In genomic region chr2:10125842-10126596, GRCh38 we compare ENCODE assay signal across 12 cellular contexts. TPM values are rescaled to one million over a fixed set of nuclear protein-coding genes. Genes with fewer than 3 reads are reported as not detected.
DNase-seq lines count a peak whose midpoint lies in the region; ATAC-seq, FAIRE-seq and TF ChIP-seq lines count a peak whose summit lies in the region.
"Had no signal": no experiment of that assay in that cellular context is flagged by ENCODE, and none has a peak within 500 bp of the region (broad histone marks: within the 10 kb centered on the region; RNA-seq: fewer than 3 reads in every experiment).

No MANE protein-coding gene starts in this region.

- H2AFZ ChIP-seq in mesenchymal stem cell (ENCODE audit: low read depth, low read length) = no peak overlapping the region
- H2AFZ ChIP-seq: PC-9 had no signal

- no peak overlapping the region for H3K4me3 ChIP-seq in BLaER1
- no peak overlapping the region for H3K4me3 ChIP-seq in mesenchymal stem cell (ENCODE audit: insufficient read depth in 1 of 2, low read depth in 1 of 2, low read length in 2 of 2)
- H3K4me3 ChIP-seq: dorsolateral prefrontal cortex, PC-9 had no signal

- H3K27ac ChIP-seq in BLaER1 (no peak overlapping the region), mesenchymal stem cell (ENCODE audit: low read length, poor library complexity, severe bottlenecking) (no peak overlapping the region)
- H3K27ac ChIP-seq: dorsolateral prefrontal cortex, PC-9 had no signal

- H3K18ac ChIP-seq in mesenchymal stem cell (ENCODE audit: low read depth in 1 of 2, low read length in 2 of 2) = no peak overlapping the region

- H3K4me1 ChIP-seq in BLaER1 (peaks cover 79% of the 10 kb centered on the region), mesenchymal stem cell (ENCODE audit: control insufficient read depth, insufficient read depth, low read depth, low read length) (peaks cover 21% of the 10 kb centered on the region)

- peak overlapping the region in 1 of 2 experiments; percentile 31 for H3K23ac ChIP-seq in mesenchymal stem cell (ENCODE audit: low read length in 2 of 2)

- peaks cover 30% of the 10 kb centered on the region for H3K4me1 Mint-ChIP-seq in T-helper 17 cell

- H4K91ac ChIP-seq in mesenchymal stem cell (ENCODE audit: low read length) = peak overlapping the region; percentile 46

- peaks cover 2% of the 10 kb centered on the region for H3K36me3 Mint-ChIP-seq in T-helper 17 cell (ENCODE audit: low read depth)

- DNase-seq in GM12892 (ENCODE audit: insufficient read length) = no peak
- DNase-seq in T-helper 17 cell = no peak
- DNase-seq in mesenchymal stem cell = no peak
- DNase-seq in HT-29 (ENCODE audit: low spot score) = no peak
- DNase-seq in HTR-8/SVneo (ENCODE audit: insufficient read length, low spot score) = no peak
- DNase-seq in NOMO-1 treated with DMSO at 0.1 percent for 48 hours (lab: John Stamatoyannopoulos, UW; ENCODE audit: unreplicated experiment) = no peak
- DNase-seq: anterior cingulate cortex, NCI-H345, PC-9 had no signal

- H3K4me3 Mint-ChIP-seq in T-helper 17 cell = no peak overlapping the region

- H3K9me3 ChIP-seq in BLaER1 (no peaks in the 10 kb centered on the region), T-helper 17 cell (ENCODE audit: control insufficient read depth, low read length, poor library complexity, severe bottlenecking) (no peaks in the 10 kb centered on the region), mesenchymal stem cell (ENCODE audit: control insufficient read depth, low read length) (no peaks in the 10 kb centered on the region)

- H3K36me3 ChIP-seq in BLaER1 = peaks cover 64% of the 10 kb centered on the region
- peaks cover 2 to 17% of the 10 kb centered on the region in 2 experiments for H3K36me3 ChIP-seq in mesenchymal stem cell (ENCODE audit: control insufficient read depth in 1 of 2, insufficient read depth in 2 of 2, low read depth in 1 of 2, low read length in 2 of 2)

- no peak for FAIRE-seq in GM12892 (lab: Jason Lieb, UNC)
- FAIRE-seq in HTR-8/SVneo (lab: Jason Lieb, UNC) = no peak

- H3K27me3 ChIP-seq in BLaER1 (no peaks in the 10 kb centered on the region), mesenchymal stem cell (ENCODE audit: control insufficient read depth in 1 of 2, insufficient read depth in 1 of 2, low read length in 2 of 2) (no peaks in the 10 kb centered on the region)

- peak overlapping the region in 1 of 2 experiments; percentile 7 for H3K14ac ChIP-seq in mesenchymal stem cell (ENCODE audit: low read length in 2 of 2)

- peak; percentile 48; the same call in 1 of the 2 replicates for TF ChIP-seq POLR2A in GM12892 (IDR thresholded peaks at IDR 0.05; ENCODE audit: low read depth, low read length)

- 91% methylated on average over 4 of the region's 6 CpGs for WGBS in mesenchymal stem cell

- H3K9ac ChIP-seq in BLaER1 = peak overlapping the region; percentile 25; the same call in 1 of the 2 replicates
- no peak overlapping the region for H3K9ac ChIP-seq in mesenchymal stem cell (ENCODE audit: low read length)

- H4K20me1 ChIP-seq in BLaER1 = peaks cover 75% of the 10 kb centered on the region

- H3K4ac ChIP-seq in mesenchymal stem cell (ENCODE audit: low read depth in 1 of 2, low read length in 2 of 2) = no peak overlapping the region

- H2AK5ac ChIP-seq in mesenchymal stem cell (ENCODE audit: low read length, severe bottlenecking) = peak overlapping the region; percentile 70

- peaks cover 23% of the 10 kb centered on the region for H3K27me3 Mint-ChIP-seq in T-helper 17 cell

- peaks cover 17% of the 10 kb centered on the region for H3K79me1 ChIP-seq in mesenchymal stem cell (replicated peaks; ENCODE audit: low read length, poor library complexity, severe bottlenecking)

- H2BK12ac ChIP-seq in mesenchymal stem cell (ENCODE audit: low read length in 2 of 2) = peak overlapping the region in 1 of 2 experiments; percentile 50

- no peak overlapping the region for H2BK5ac ChIP-seq in mesenchymal stem cell (ENCODE audit: low read depth, low read length, poor library complexity, severe bottlenecking)

- H4K8ac ChIP-seq in mesenchymal stem cell (ENCODE audit: low read length) = peak overlapping the region; percentile 69

- H3K4me2 ChIP-seq in BLaER1 (peak overlapping the region; percentile 96), mesenchymal stem cell (ENCODE audit: low read length, poor library complexity, severe bottlenecking) (no peak overlapping the region)

- ATAC-seq in T-helper 17 cell (no peak), HG02571 (IDR thresholded peaks at IDR 0.05; ENCODE audit: unreplicated experiment) (no peak)

- H3K27ac Mint-ChIP-seq in T-helper 17 cell = peak overlapping the region; percentile 78

- H2BK120ac ChIP-seq in mesenchymal stem cell (ENCODE audit: low read depth, low read length) = no peak overlapping the region

- H2BK15ac ChIP-seq in mesenchymal stem cell (ENCODE audit: low read depth, poor library complexity, severe bottlenecking) = no peak overlapping the region

RNA-seq across cellular contexts. Expression of gene RRM2, which starts 3.5 kb away (rescaled TPM):
- 122 TPM for polyA plus RNA-seq in GM12892 (2012; ENCODE audit: missing spikeins)
- 1 to 10 TPM in 1 of 2 donors, under 1 TPM in 1; 0.32 to 1.7 TPM for total RNA-seq in T-helper 17 cell
- polyA plus RNA-seq in mesenchymal stem cell (2013, experiment 1 of 2) = 18.2 TPM
- polyA plus RNA-seq in mesenchymal stem cell (2013, experiment 2 of 2) = 20.1 TPM
- total RNA-seq in HT-29 (2014; rRNA removed; shearing (Covaris generic)) = 223 and 264 TPM in 2 replicates

RNA-seq across cellular contexts. Expression of gene CYS1, which starts 45.8 kb away (rescaled TPM):
- 2.6 TPM for polyA plus RNA-seq in GM12892 (2012; ENCODE audit: missing spikeins)
- total RNA-seq in T-helper 17 cell = not detected
- polyA plus RNA-seq in mesenchymal stem cell (2013, experiment 1 of 2) = 0.22 TPM
- 0.34 TPM for polyA plus RNA-seq in mesenchymal stem cell (2013, experiment 2 of 2)
- total RNA-seq in HT-29 (2014; rRNA removed; shearing (Covaris generic)) = not detected in 2 replicates

Comparison
In these comparisons a context has a peak if more than half of its experiments do, and no peak if none do; other contexts are left out.
1. RNA of gene RRM2, which starts 3.5 kb away (total RNA-seq): 223 to 264 TPM in HT-29; 0.32 to 1.7 TPM in T-helper 17 cell; every median in the first group is over 10 times any median in the second.